ENCODE assay signal across 26 cellular contexts in genomic region chr15:68531794-68532193, GRCh38. TPM values are rescaled to one million over a fixed set of nuclear protein-coding genes. Genes with fewer than 3 reads are reported as not detected.
"Had no signal": no experiment of that assay in that cellular context is flagged by ENCODE, and none has a peak within 500 bp of the region (broad histone marks: within the 10 kb centered on the region; RNA-seq: fewer than 3 reads in every experiment).

No MANE protein-coding gene starts in this region.

- H3K27ac Mint-ChIP-seq: dendritic cell treated with granulocyte-macrophage colony-stimulating factor and Interleukin-4, amounts not matched to agents 40 ng/mL and 50 ng/mL, for 4 days; effector memory CD8-positive, alpha-beta T cell; endodermal cell; immature natural killer cell; mesothelial cell of epicardium had no signal

- H3K4me3 ChIP-seq: colonic mucosa, esophagus muscularis mucosa, gastroesophageal sphincter, heart left ventricle, hepatocyte, left lung, lower lobe of right lung, mucosa of descending colon had no signal

- H3K9me3 ChIP-seq: colonic mucosa had no signal

- FAIRE-seq: endometrium, frontal cortex, keratinocyte had no signal

- DNase-seq: colonic mucosa; cortex of kidney; effector CD8-positive, alpha-beta T cell; effector memory CD8-positive, alpha-beta T cell; endodermal cell; erythroblast; foreskin keratinocyte; heart left ventricle; hypothalamus; immature natural killer cell; left cardiac atrium; left lung; left ventricle myocardium superior; lower lobe of right lung; mesenchymal stem cell; mucosa of descending colon; naive B cell had no signal

- H3K27ac ChIP-seq: colonic mucosa, epithelial cell of prostate, esophagus muscularis mucosa, foreskin keratinocyte, gastroesophageal sphincter, heart left ventricle, hepatocyte, left lung, lower lobe of right lung had no signal

- H3K36me3 ChIP-seq: colonic mucosa, esophagus muscularis mucosa, gastroesophageal sphincter, heart left ventricle, left lung, lower lobe of right lung had no signal

- H3K4me3 Mint-ChIP-seq: dendritic cell treated with granulocyte-macrophage colony-stimulating factor and Interleukin-4, amounts not matched to agents 40 ng/mL and 50 ng/mL, for 4 days; effector memory CD8-positive, alpha-beta T cell; endodermal cell; immature natural killer cell; mesothelial cell of epicardium had no signal

- H3K27me3 ChIP-seq: colonic mucosa, esophagus muscularis mucosa, gastroesophageal sphincter, heart left ventricle, hepatocyte, left lung had no signal

- ATAC-seq: effector memory CD8-positive, alpha-beta T cell; foreskin keratinocyte; gastroesophageal sphincter; heart left ventricle; left cardiac atrium; left lung; left ventricle myocardium superior; lower lobe of right lung; mucosa of descending colon had no signal

- H3K4me1 Mint-ChIP-seq: mesothelial cell of epicardium had no signal

- H3K4me1 ChIP-seq: colonic mucosa, esophagus muscularis mucosa, foreskin keratinocyte, gastroesophageal sphincter, left lung, lower lobe of right lung had no signal

RNA-seq across cellular contexts. Expression of gene CORO2B, which starts 47.0 kb away (rescaled TPM):
- polyA plus RNA-seq: immature natural killer cell had no signal
